In the genomic region with DNA sequence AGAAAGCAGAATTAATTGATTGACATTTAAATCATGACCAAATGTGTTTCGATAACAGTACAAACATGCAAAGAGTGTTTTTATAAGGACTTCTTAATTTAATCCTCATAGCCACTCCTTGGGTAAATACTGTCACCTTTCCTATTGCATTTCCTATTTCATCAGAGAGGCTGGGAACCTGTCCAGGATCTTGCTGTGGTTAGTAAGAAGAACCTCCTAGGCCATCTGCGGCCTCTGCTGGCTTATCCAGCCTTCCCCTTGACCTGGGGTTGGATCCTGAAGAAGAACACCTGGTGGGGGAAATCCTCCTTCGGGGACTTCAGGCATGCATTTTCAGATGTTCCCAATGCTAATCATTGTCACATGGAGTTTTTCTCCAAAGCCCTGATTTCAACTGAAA, we compare ENCODE assay signal across 12 cellular contexts. TPM values are rescaled to one million over a fixed set of nuclear protein-coding genes. Genes with fewer than 3 reads are reported as not detected.
A peak's percentile ranks its signal among the peaks of the same experiment; 100 is the strongest.
DNase-seq lines count a peak whose midpoint lies in the region; ATAC-seq, FAIRE-seq and TF ChIP-seq lines count a peak whose summit lies in the region.
"Had no signal": no experiment of that assay in that cellular context is flagged by ENCODE, and none has a peak within 500 bp of the region (broad histone marks: within the 10 kb centered on the region; RNA-seq: fewer than 3 reads in every experiment).

No MANE protein-coding gene starts in this region.

- no peak overlapping the region for H3K4me3 ChIP-seq in AG10803 (ENCODE audit: low read length)
- H3K4me3 ChIP-seq in lung, result no peak overlapping the region
- H3K4me3 ChIP-seq: Peyer's patch had no signal

- no peaks in the 10 kb centered on the region for H3K9me3 ChIP-seq in lung (ENCODE audit: control insufficient read depth in 2 of 2, insufficient read depth in 1 of 2, low read length in 1 of 2)
- H3K9me3 ChIP-seq: Peyer's patch had no signal

- no peaks in the 10 kb centered on the region for H3K4me1 ChIP-seq in lung (ENCODE audit: control insufficient read depth in 2 of 2, insufficient read depth in 2 of 2, low read length in 2 of 2)
- H3K4me1 ChIP-seq: Peyer's patch had no signal

- ATAC-seq in lung (ENCODE audit: insufficient read depth, low FRiP score) (peak; percentile 75), GM18519 (IDR thresholded peaks at IDR 0.05; ENCODE audit: low FRiP score, unreplicated experiment) (no peak), GM18867 (IDR thresholded peaks at IDR 0.05; ENCODE audit: unreplicated experiment) (no peak)
- ATAC-seq: stimulated activated naive CD8-positive, alpha-beta T cell treated with anti-CD3 and anti-CD28 coated beads, Interleukin-15, amount 100 ng/mL, for 72 hours had no signal

- peak; percentile 81 for DNase-seq in AG10803 (ENCODE audit: low read depth)
- peak; percentile 79 for DNase-seq in cerebellum (ENCODE audit: low spot score)
- DNase-seq in lung (ENCODE audit: low spot score), result peak; percentile 75
- no peak for DNase-seq in 8988T
- DNase-seq in GM12892 (ENCODE audit: insufficient read length), result no peak
- DNase-seq: CD8-positive, alpha-beta memory T cell; nephron progenitor cell; stimulated activated naive CD8-positive, alpha-beta T cell treated with anti-CD3 and anti-CD28 coated beads, Interleukin-15, amount 100 ng/mL, for 72 hours had no signal

- TF ChIP-seq POLR2A in GM12892 (IDR thresholded peaks at IDR 0.05; ENCODE audit: low read depth, low read length), result no peak

- no peak for FAIRE-seq in GM12892 (lab: Jason Lieb, UNC)

- WGBS in lung, 2 donors, result 42% methylated on average over 3 of the region's 3 CpGs

- TF ChIP-seq CTCF in AG10803 (conservative IDR thresholded peaks at IDR 0.05; ENCODE audit: low read length) (no peak; the same call in 1 of the 2 replicates), LNCAP (IDR thresholded peaks at IDR 0.05) (peak; percentile 28; the same call in 1 of the 2 replicates), lung (IDR thresholded peaks at IDR 0.05; ENCODE audit: control extremely low read depth, extremely low read depth) (no peak)

- no peaks in the 10 kb centered on the region for H3K27me3 ChIP-seq in lung (ENCODE audit: control insufficient read depth, insufficient read depth)
- H3K27me3 ChIP-seq: Peyer's patch had no signal

- H3K36me3 ChIP-seq in lung (ENCODE audit: control insufficient read depth in 2 of 2, insufficient read depth in 2 of 2, low read length in 2 of 2), result no peaks in the 10 kb centered on the region
- H3K36me3 ChIP-seq: Peyer's patch had no signal

- H3K27ac ChIP-seq in lung (ENCODE audit: low read depth in 1 of 2, low read length in 1 of 2), result peak overlapping the region in 1 of 2 donors; percentile 69
- H3K27ac ChIP-seq: Peyer's patch had no signal

RNA-seq across cellular contexts. Expression of a gene that starts 25.5 kb away (rescaled TPM):
- total RNA-seq in cerebellum (1.2 TPM), lung (10 to 100 TPM in 1 of 2 donors, under 1 TPM in 1; 0.82 to 75.8 TPM)
- polyA plus RNA-seq in lung, result 10 to 100 TPM in 1 of 2 donors, 1 to 10 TPM in 1; 6.2 to 10.5 TPM
- polyA plus RNA-seq in GM12892 (2012; ENCODE audit: missing spikeins), result not detected
- total RNA-seq: CD8-positive, alpha-beta memory T cell had no signal
- polyA plus RNA-seq: CD8-positive, alpha-beta memory T cell had no signal

RNA-seq across cellular contexts. Expression of a gene that starts 28.5 kb away (rescaled TPM):
- total RNA-seq in cerebellum (1.00 TPM), lung (1 to 10 TPM; 1.2 to 3.5 TPM)
- polyA plus RNA-seq in lung, result 1 to 10 TPM in 1 of 2 donors, under 1 TPM in 1; 0.37 to 9.6 TPM
- polyA plus RNA-seq in GM12892 (2012; ENCODE audit: missing spikeins), result 1.1 TPM
- total RNA-seq: CD8-positive, alpha-beta memory T cell had no signal
- polyA plus RNA-seq: CD8-positive, alpha-beta memory T cell had no signal

Comparison
In these comparisons a context has a peak if more than half of its experiments do, and no peak if none do; other contexts are left out.
1. DNase-seq: peak in AG10803 (single experiment), cerebellum (single experiment) and lung (single experiment); none in 8988T (single experiment) and GM12892 (single experiment).